2 cellular contexts compared by ENCODE assay signal in genomic region chr1:57850572-57850971, GRCh38.
TF ChIP-seq lines count a peak whose summit lies in the region.

No MANE protein-coding gene starts in this region.

TF ChIP-seq in GM23338, 12 proteins besides CTCF, POLR2A, EP300 and RAD21 (continued from another document):
- no peak for TF ChIP-seq ZNF462 (CRISPR knock-in tag; IDR thresholded peaks at IDR 0.05)
- TF ChIP-seq EZH2phosphoT487 (IDR thresholded peaks at IDR 0.05; ENCODE audit: unreplicated experiment): no peak
- TF ChIP-seq POLR2AphosphoS5 (IDR thresholded peaks at IDR 0.05; ENCODE audit: low read depth): no peak
- TF ChIP-seq ZNF114 (CRISPR knock-in tag; IDR thresholded peaks at IDR 0.05): no peak
- no peak for TF ChIP-seq CREB1 (CRISPR knock-in tag; IDR thresholded peaks at IDR 0.05; ENCODE audit: low read depth)
- no peak for TF ChIP-seq JUNB (IDR thresholded peaks at IDR 0.05; ENCODE audit: unreplicated experiment)

TF ChIP-seq in SK-N-SH treated with all-trans-retinoic acid at 6 μM for 48 hours, 23 proteins besides CTCF, POLR2A, EP300 and RAD21 (continued from another document):
- TF ChIP-seq RARB (CRISPR knock-in tag; IDR thresholded peaks at IDR 0.05) (no peak), ZNF565 (CRISPR knock-in tag; conservative IDR thresholded peaks at IDR 0.05; ENCODE audit: low read depth) (no peak), TCF4 (CRISPR knock-in tag; IDR thresholded peaks at IDR 0.05; ENCODE audit: borderline replicate concordance) (no peak), ZNF70 (CRISPR knock-in tag; IDR thresholded peaks at IDR 0.05) (no peak), ZFP3 (CRISPR knock-in tag; IDR thresholded peaks at IDR 0.05) (no peak), ISL1 (CRISPR knock-in tag; IDR thresholded peaks at IDR 0.05) (no peak), SNAI2 (CRISPR knock-in tag; IDR thresholded peaks at IDR 0.05) (no peak), ESRRG (CRISPR knock-in tag; IDR thresholded peaks at IDR 0.05) (no peak), PPARA (CRISPR knock-in tag; IDR thresholded peaks at IDR 0.05; ENCODE audit: borderline replicate concordance) (no peak), CREB5 (CRISPR knock-in tag; IDR thresholded peaks at IDR 0.05; ENCODE audit: low read depth) (no peak)
- TF ChIP-seq, protein P1, sequence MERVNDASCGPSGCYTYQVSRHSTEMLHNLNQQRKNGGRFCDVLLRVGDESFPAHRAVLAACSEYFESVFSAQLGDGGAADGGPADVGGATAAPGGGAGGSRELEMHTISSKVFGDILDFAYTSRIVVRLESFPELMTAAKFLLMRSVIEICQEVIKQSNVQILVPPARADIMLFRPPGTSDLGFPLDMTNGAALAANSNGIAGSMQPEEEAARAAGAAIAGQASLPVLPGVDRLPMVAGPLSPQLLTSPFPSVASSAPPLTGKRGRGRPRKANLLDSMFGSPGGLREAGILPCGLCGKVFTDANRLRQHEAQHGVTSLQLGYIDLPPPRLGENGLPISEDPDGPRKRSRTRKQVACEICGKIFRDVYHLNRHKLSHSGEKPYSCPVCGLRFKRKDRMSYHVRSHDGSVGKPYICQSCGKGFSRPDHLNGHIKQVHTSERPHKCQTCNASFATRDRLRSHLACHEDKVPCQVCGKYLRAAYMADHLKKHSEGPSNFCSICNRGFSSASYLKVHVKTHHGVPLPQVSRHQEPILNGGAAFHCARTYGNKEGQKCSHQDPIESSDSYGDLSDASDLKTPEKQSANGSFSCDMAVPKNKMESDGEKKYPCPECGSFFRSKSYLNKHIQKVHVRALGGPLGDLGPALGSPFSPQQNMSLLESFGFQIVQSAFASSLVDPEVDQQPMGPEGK (CRISPR knock-in tag; IDR thresholded peaks at IDR 0.05; ENCODE audit: borderline replicate concordance): no peak
